8 cellular contexts compared by ENCODE assay signal in genomic region chr10:45235260-45235699, GRCh38.
A peak's percentile ranks its signal among the peaks of the same experiment; 100 is the strongest.
DNase-seq lines count a peak whose midpoint lies in the region; ATAC-seq and TF ChIP-seq lines count a peak whose summit lies in the region.
"Not testable (repeated sequence)": the region's sequence is repeated elsewhere in the genome, so short reads cannot be mapped to it uniquely, and the experiment has no call there.

No MANE protein-coding gene starts in this region.

- not testable (repeated sequence) for H3K27ac Mint-ChIP-seq in H9, naive B cell

- not testable (repeated sequence) for H3K4me2 ChIP-seq in H9 (ENCODE audit: insufficient read depth, insufficient read length, low read length)

- not testable (repeated sequence) for H2AK5ac ChIP-seq in H9 (ENCODE audit: insufficient read length, low read length)

- H3K23me2 ChIP-seq in H9 (ENCODE audit: insufficient read length, low read depth, low read length, poor library complexity, severe bottlenecking), result not testable (repeated sequence)

- peak; percentile 42 to 43 for ATAC-seq in naive B cell (ENCODE audit: low read depth in 2 of 2)

- H3K27ac ChIP-seq in H9 (ENCODE audit: insufficient read length, low read depth, low read length), result not testable (repeated sequence)

- H3K23ac ChIP-seq in H9 (ENCODE audit: insufficient read length, low read depth, low read length), result not testable (repeated sequence)

- peak; percentile 52 for DNase-seq in COLO829 (ENCODE audit: low spot score)
- peak; percentile 82 for DNase-seq in H9
- DNase-seq in NCI-H2081 (lab: John Stamatoyannopoulos, UW), result peak; percentile 60
- DNase-seq in T follicular helper cell (ENCODE audit: low read depth), result peak; percentile 46
- DNase-seq in activated naive CD4-positive, alpha-beta T cell (lab: John Stamatoyannopoulos, UW), result peak in 3 of 4 experiments; percentile 2 to 44 (median 33)
- DNase-seq in fibroblast of the aortic adventitia (ENCODE audit: low read depth), result peak; percentile 85
- peak; percentile 54 for DNase-seq in naive B cell
- peak; percentile 15 to 33 for DNase-seq in stimulated activated CD8-positive, alpha-beta memory T cell treated with anti-CD3 and anti-CD28 coated beads, Interleukin-2, amount 100 ng/mL, for 1 hour (ENCODE audit: low read depth in 2 of 2)

- H4K8ac ChIP-seq in H9 (replicated peaks; ENCODE audit: insufficient read length, low read depth, low read length), result not testable (repeated sequence)

- H3K4me3 Mint-ChIP-seq in H9, result not testable (repeated sequence)
- peak overlapping the region in 1 of 8 donors; percentile 37 for H3K4me3 Mint-ChIP-seq in naive B cell

- not testable (repeated sequence) for H3K4me3 ChIP-seq in fibroblast of the aortic adventitia (ENCODE audit: low read depth, low read length)

- not testable (repeated sequence) for H2BK12ac ChIP-seq in H9 (ENCODE audit: insufficient read length, low read depth, low read length)

- H3K18ac ChIP-seq in H9 (ENCODE audit: insufficient read length, low read depth, low read length), result not testable (repeated sequence)

- not testable (repeated sequence) for H3K56ac ChIP-seq in H9 (ENCODE audit: insufficient read length, low read depth, low read length)

- H2BK20ac ChIP-seq in H9 (ENCODE audit: low read depth, low read length, poor library complexity, severe bottlenecking), result not testable (repeated sequence)

- not testable (repeated sequence) for H3K4me1 Mint-ChIP-seq in H9, naive B cell

- not testable (repeated sequence) for H3T11ph ChIP-seq in H9 (ENCODE audit: low read length)

- H3K9ac ChIP-seq in H9 (ENCODE audit: extremely low read depth, insufficient read length, low read length), result not testable (repeated sequence)

- H2BK120ac ChIP-seq in H9 (ENCODE audit: low read depth, low read length, poor library complexity, severe bottlenecking), result not testable (repeated sequence)

- TF ChIP-seq CTCF in H9 (conservative IDR thresholded peaks at IDR 0.05), result peak; percentile 78
- peak; percentile 49 for TF ChIP-seq CTCF in fibroblast of the aortic adventitia (IDR thresholded peaks at IDR 0.05; ENCODE audit: insufficient read depth, low read length)

- H3K9me3 Mint-ChIP-seq in H9, naive B cell: not testable (repeated sequence)

- H3K14ac ChIP-seq in H9 (ENCODE audit: insufficient read depth, low read length), result not testable (repeated sequence)

- WGBS in H9 (ENCODE audit: extremely low coverage, insufficient read length, low lambda C conversion rate), result no CpG with 5 or more reads among the region's 11 CpGs

- not testable (repeated sequence) for H3K4ac ChIP-seq in H9 (ENCODE audit: low read depth, low read length)

- not testable (repeated sequence) for H3K79me2 ChIP-seq in H9 (ENCODE audit: insufficient read depth, low read length)

- not testable (repeated sequence) for H3K36me3 Mint-ChIP-seq in H9 (ENCODE audit: insufficient read depth in 1 of 3, low read depth in 3 of 3); naive B cell

- H2AFZ ChIP-seq in H9 (ENCODE audit: low read length), result not testable (repeated sequence)

- not testable (repeated sequence) for H3K9me3 ChIP-seq in H9 (ENCODE audit: control insufficient read depth, low read depth, low read length)

- H4K5ac ChIP-seq in H9 (ENCODE audit: insufficient read length, low read depth, low read length), result not testable (repeated sequence)

- not testable (repeated sequence) for H3K27me3 ChIP-seq in H9 (ENCODE audit: insufficient read depth, low read length)

- H4K91ac ChIP-seq in H9 (ENCODE audit: insufficient read length, low read depth, low read length), result not testable (repeated sequence)

- not testable (repeated sequence) for H4K20me1 ChIP-seq in H9 (ENCODE audit: control insufficient read depth, insufficient read depth, insufficient read length)

- H2BK15ac ChIP-seq in H9 (ENCODE audit: low read depth, low read length), result not testable (repeated sequence)

- not testable (repeated sequence) for H3K79me1 ChIP-seq in H9 (ENCODE audit: insufficient read depth, low read depth, low read length, poor library complexity, severe bottlenecking)

- not testable (repeated sequence) for H2BK5ac ChIP-seq in H9 (ENCODE audit: insufficient read length, low read length)

- H3K4me1 ChIP-seq in H9 (ENCODE audit: insufficient read depth, low read length), result not testable (repeated sequence)

- not testable (repeated sequence) for H3K27me3 Mint-ChIP-seq in H9 (ENCODE audit: low read depth); naive B cell

Comparison
In these comparisons a context has a peak if more than half of its experiments do, and no peak if none do; other contexts are left out.
1. DNase-seq: peak in every context shown above with its lines; median percentile 85 in fibroblast of the aortic adventitia; 82 in H9; 60 in NCI-H2081; 54 in naive B cell; 52 in COLO829; 46 in T follicular helper cell; 33 in activated naive CD4-positive, alpha-beta T cell; 24 in stimulated activated CD8-positive, alpha-beta memory T cell treated with anti-CD3 and anti-CD28 coated beads, Interleukin-2, amount 100 ng/mL, for 1 hour.